ENCODE assay signal across 23 cellular contexts in genomic region chr4:154958621-154959358, GRCh38.
A peak's percentile ranks its signal among the peaks of the same experiment; 100 is the strongest.
DNase-seq lines count a peak whose midpoint lies in the region; ATAC-seq and TF ChIP-seq lines count a peak whose summit lies in the region.
"Had no signal": no experiment of that assay in that cellular context is flagged by ENCODE, and none has a peak within 500 bp of the region (broad histone marks: within the 10 kb centered on the region; RNA-seq: fewer than 3 reads in every experiment).

No MANE protein-coding gene starts in this region.

- no peaks in the 10 kb centered on the region for H3K27me3 Mint-ChIP-seq in activated naive CD8-positive, alpha-beta T cell treated with anti-CD3 and anti-CD28 coated beads, Interleukin-2, amount 50 U/mL, for 24 hours
- H3K27me3 Mint-ChIP-seq in stimulated activated naive CD8-positive, alpha-beta T cell treated with anti-CD3 and anti-CD28 coated beads, Interleukin-15, amount 100 ng/mL, for 72 hours: no peaks in the 10 kb centered on the region
- H3K27me3 Mint-ChIP-seq: B cell had no signal

- no peaks in the 10 kb centered on the region for H3K4me1 Mint-ChIP-seq in activated naive CD8-positive, alpha-beta T cell treated with anti-CD3 and anti-CD28 coated beads, Interleukin-2, amount 50 U/mL, for 24 hours
- no peaks in the 10 kb centered on the region for H3K4me1 Mint-ChIP-seq in stimulated activated naive CD8-positive, alpha-beta T cell treated with anti-CD3 and anti-CD28 coated beads, Interleukin-15, amount 100 ng/mL, for 72 hours
- H3K4me1 Mint-ChIP-seq: GM23338 had no signal

- H3K27ac Mint-ChIP-seq in activated naive CD8-positive, alpha-beta T cell treated with anti-CD3 and anti-CD28 coated beads, Interleukin-2, amount 50 U/mL, for 24 hours: no peak overlapping the region
- H3K27ac Mint-ChIP-seq in stimulated activated naive CD8-positive, alpha-beta T cell treated with anti-CD3 and anti-CD28 coated beads, Interleukin-15, amount 100 ng/mL, for 72 hours: no peak overlapping the region
- H3K27ac Mint-ChIP-seq: activated naive CD4-positive, alpha-beta T cell treated with anti-CD3 and anti-CD28 coated beads for 36 hours; B cell; GM23338; nephron progenitor cell had no signal

- H3K36me3 Mint-ChIP-seq in activated naive CD8-positive, alpha-beta T cell treated with anti-CD3 and anti-CD28 coated beads, Interleukin-2, amount 50 U/mL, for 24 hours (ENCODE audit: low read depth): no peaks in the 10 kb centered on the region

- POLR2A ChIA-PET in RWPE1 (lab: Yijun Ruan, JAX; ENCODE audit: low non-redundant PET): no interaction called here

- H3K27ac ChIP-seq in RWPE1: no peak overlapping the region
- H3K27ac ChIP-seq: HL-60, thoracic aorta had no signal

- H3K4me3 ChIP-seq in choroid plexus epithelial cell (ENCODE audit: low read depth, low read length): no peak overlapping the region
- H3K4me3 ChIP-seq: GM23338, thoracic aorta had no signal

- ATAC-seq in left cardiac atrium: peak; percentile 53 to 88
- ATAC-seq in sciatic nerve: no peak
- ATAC-seq in activated naive CD8-positive, alpha-beta T cell treated with anti-CD3 and anti-CD28 coated beads, Interleukin-2, amount 50 U/mL, for 24 hours: no peak
- no peak for ATAC-seq in stimulated activated naive CD8-positive, alpha-beta T cell treated with anti-CD3 and anti-CD28 coated beads, Interleukin-15, amount 100 ng/mL, for 72 hours
- ATAC-seq: activated CD4-positive, CD25-positive, alpha-beta regulatory T cell treated with anti-CD3 and anti-CD28 coated beads, Interleukin-2, amount 50 U/mL, for 24 hours; GM23338 had no signal

- no peak for TF ChIP-seq CTCF in RWPE1 (conservative IDR thresholded peaks at IDR 0.05; ENCODE audit: low read depth)
- no peak for TF ChIP-seq CTCF in choroid plexus epithelial cell (conservative IDR thresholded peaks at IDR 0.05; ENCODE audit: low read depth, low read length)

- intact Hi-C loops in left cardiac atrium (cut with DNase I) (no loop called here), sciatic nerve (cut with DNase I) (no loop called here)

- H3K9me3 Mint-ChIP-seq in activated naive CD8-positive, alpha-beta T cell treated with anti-CD3 and anti-CD28 coated beads, Interleukin-2, amount 50 U/mL, for 24 hours: peaks cover 9% of the 10 kb centered on the region
- H3K9me3 Mint-ChIP-seq in stimulated activated naive CD8-positive, alpha-beta T cell treated with anti-CD3 and anti-CD28 coated beads, Interleukin-15, amount 100 ng/mL, for 72 hours: peaks cover 0 to 11% of the 10 kb centered on the region in 2 donors

- H3K4me3 Mint-ChIP-seq in activated naive CD8-positive, alpha-beta T cell treated with anti-CD3 and anti-CD28 coated beads, Interleukin-2, amount 50 U/mL, for 24 hours: no peak overlapping the region
- no peak overlapping the region for H3K4me3 Mint-ChIP-seq in stimulated activated naive CD8-positive, alpha-beta T cell treated with anti-CD3 and anti-CD28 coated beads, Interleukin-15, amount 100 ng/mL, for 72 hours
- H3K4me3 Mint-ChIP-seq: activated naive CD4-positive, alpha-beta T cell treated with anti-CD3 and anti-CD28 coated beads for 36 hours; B cell; GM23338; nephron progenitor cell had no signal

- CTCF ChIA-PET in RWPE1 (lab: Yijun Ruan, JAX): no interaction called here

- DNase-seq in RWPE1 (ENCODE audit: low spot score): peak; percentile 4
- peak; percentile 14 for DNase-seq in choroid plexus epithelial cell (ENCODE audit: low read depth)
- DNase-seq in left cardiac atrium: peak; percentile 62
- DNase-seq in sciatic nerve (ENCODE audit: low spot score): peak; percentile 63
- DNase-seq in activated naive CD8-positive, alpha-beta T cell treated with anti-CD3 and anti-CD28 coated beads, Interleukin-2, amount 50 U/mL, for 24 hours: no peak
- no peak for DNase-seq in NCI-H446 treated with DMSO at 0.1 percent for 48 hours (lab: John Stamatoyannopoulos, UW)
- DNase-seq in GM03348 (ENCODE audit: low spot score): no peak
- DNase-seq in stimulated activated naive CD8-positive, alpha-beta T cell treated with anti-CD3 and anti-CD28 coated beads, Interleukin-15, amount 100 ng/mL, for 72 hours: no peak
- DNase-seq: activated naive CD4-positive, alpha-beta T cell treated with anti-CD3 and anti-CD28 coated beads for 36 hours; effector CD8-positive, alpha-beta T cell; GDM1; KG1; NCI-H1436; NCI-H226; nephron progenitor cell; SHP77 treated with DMSO at 0.1 percent for 48 hours; stimulated activated CD4-positive, alpha-beta T cell treated with anti-CD3 and anti-CD28 coated beads, Interleukin-2, amount 100 ng/mL, for 48 hours; T-helper 2 cell had no signal

Comparison
In these comparisons a context has a peak if more than half of its experiments do, and no peak if none do; other contexts are left out.
1. DNase-seq: peak in RWPE1 (single experiment), choroid plexus epithelial cell (single experiment), left cardiac atrium (single experiment) and sciatic nerve (single experiment); none in activated naive CD8-positive, alpha-beta T cell treated with anti-CD3 and anti-CD28 coated beads, Interleukin-2, amount 50 U/mL, for 24 hours (single experiment), NCI-H446 treated with DMSO at 0.1 percent for 48 hours (single experiment), GM03348 (single experiment) and stimulated activated naive CD8-positive, alpha-beta T cell treated with anti-CD3 and anti-CD28 coated beads, Interleukin-15, amount 100 ng/mL, for 72 hours (0 of 2).
2. ATAC-seq: peak in left cardiac atrium (2 of 2); none in sciatic nerve (single experiment), activated naive CD8-positive, alpha-beta T cell treated with anti-CD3 and anti-CD28 coated beads, Interleukin-2, amount 50 U/mL, for 24 hours (single experiment) and stimulated activated naive CD8-positive, alpha-beta T cell treated with anti-CD3 and anti-CD28 coated beads, Interleukin-15, amount 100 ng/mL, for 72 hours (single experiment).